9 cellular contexts compared by ENCODE assay signal in the genomic region with DNA sequence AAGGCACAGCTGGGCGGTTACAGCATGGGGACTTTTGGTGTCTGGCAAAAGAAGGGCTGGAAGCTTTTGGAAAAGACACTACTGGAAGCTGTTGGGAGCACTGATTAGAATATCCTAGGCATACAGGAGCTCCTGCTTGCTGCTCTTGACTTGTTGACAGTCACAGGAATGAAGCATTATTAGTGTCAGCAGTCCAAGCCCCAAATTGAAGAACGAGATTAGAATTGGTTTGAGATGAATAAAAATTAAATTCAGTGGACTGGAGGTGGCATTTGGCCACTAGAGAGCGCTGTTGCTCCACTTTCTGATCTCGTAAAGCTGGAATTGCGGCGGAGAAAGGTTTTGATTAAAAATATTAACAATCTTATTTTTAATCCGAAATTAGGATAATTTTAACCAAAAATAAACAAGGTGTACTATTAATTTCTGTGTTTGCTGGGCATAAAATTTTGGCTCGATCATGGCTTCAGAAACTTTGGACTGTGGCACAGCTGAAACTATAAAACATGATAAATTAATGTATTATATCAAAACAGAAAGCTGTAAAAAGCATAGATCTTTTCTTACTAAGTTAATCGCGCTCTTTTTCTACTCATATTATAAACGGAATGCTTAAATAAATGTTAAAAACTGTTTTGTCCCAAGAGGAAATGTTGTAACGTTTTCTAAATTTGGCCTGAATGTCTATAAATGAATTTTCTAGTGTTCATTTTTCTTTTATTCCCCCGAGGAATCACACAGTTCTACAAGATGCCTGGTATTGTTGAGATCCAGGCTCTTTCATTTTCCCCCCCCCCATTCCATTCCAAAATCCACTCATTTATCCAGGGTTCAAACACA. TPM values are rescaled to one million over a fixed set of nuclear protein-coding genes. Genes with fewer than 3 reads are reported as not detected.
DNase-seq lines count a peak whose midpoint lies in the region; ATAC-seq and TF ChIP-seq lines count a peak whose summit lies in the region.
"Had no signal": no experiment of that assay in that cellular context is flagged by ENCODE, and none has a peak within 500 bp of the region (broad histone marks: within the 10 kb centered on the region; RNA-seq: fewer than 3 reads in every experiment).

No MANE protein-coding gene starts in this region.

- 2 to 4% (median 3%) methylated on average over 13 of the region's 13 CpGs for WGBS in heart left ventricle, 4 donors

- no peaks in the 10 kb centered on the region for H3K9me3 ChIP-seq in SJCRH30 (replicated peaks)
- no peaks in the 10 kb centered on the region for H3K9me3 ChIP-seq in heart left ventricle

- H3K27ac ChIP-seq in SJCRH30 (no peak overlapping the region), heart left ventricle (no peak overlapping the region)

- H3K4me3 ChIP-seq in BJ (ENCODE audit: low read depth, low read length), result no peak overlapping the region
- H3K4me3 ChIP-seq in SJCRH30, result no peak overlapping the region
- no peak overlapping the region for H3K4me3 ChIP-seq in heart left ventricle
- H3K4me3 ChIP-seq in skeletal muscle cell (ENCODE audit: low read depth, low read length), result peak overlapping the region; percentile 13

- POLR2A ChIA-PET in BJ (lab: Charles Lee), result no interaction called here

- TF ChIP-seq CTCF in BJ (IDR thresholded peaks at IDR 0.05; ENCODE audit: insufficient read depth, low read depth, low read length) (peak; percentile 69), heart left ventricle (IDR thresholded peaks at IDR 0.05) (peak; percentile 82 to 97 (median 93))

- H3K27me3 Mint-ChIP-seq in activated naive CD4-positive, alpha-beta T cell treated with anti-CD3 and anti-CD28 coated beads for 36 hours (ENCODE audit: low read depth), result peaks cover 68% of the 10 kb centered on the region

- no peaks in the 10 kb centered on the region for H3K36me3 Mint-ChIP-seq in activated naive CD4-positive, alpha-beta T cell treated with anti-CD3 and anti-CD28 coated beads for 36 hours (ENCODE audit: low read depth)

- ATAC-seq in heart left ventricle (no peak), HG03097 (IDR thresholded peaks at IDR 0.05; ENCODE audit: low FRiP score, unreplicated experiment) (no peak)

- H3K27me3 ChIP-seq in BJ (ENCODE audit: control insufficient read depth, insufficient read depth, low read length) (peaks cover 24% of the 10 kb centered on the region), SJCRH30 (no peaks in the 10 kb centered on the region), heart left ventricle (peaks cover 79 to 100% (median 94%) of the 10 kb centered on the region in 9 donors)

- H3K4me1 Mint-ChIP-seq in activated naive CD4-positive, alpha-beta T cell treated with anti-CD3 and anti-CD28 coated beads for 36 hours (ENCODE audit: low read depth), result peaks cover 25% of the 10 kb centered on the region

- DNase-seq in BJ (ENCODE audit: low read depth), result no peak
- peak in 42 of 76 experiments; percentile 7 to 61 (median 29) for DNase-seq in HUDEP-2 (lab: John Stamatoyannopoulos, UW; ENCODE audit: unreplicated experiment in 76 of 76)
- peak; percentile 44 to 75 for DNase-seq in SJCRH30
- DNase-seq in activated naive CD4-positive, alpha-beta T cell treated with anti-CD3 and anti-CD28 coated beads for 36 hours, result peak; percentile 81
- DNase-seq in heart left ventricle, result peak in 3 of 5 donors; percentile 60 to 71 (median 63)
- DNase-seq in skeletal muscle cell (ENCODE audit: low read depth), result no peak
- DNase-seq in H4 (ENCODE audit: low spot score), result no peak

- no peak overlapping the region for H3K27ac Mint-ChIP-seq in activated naive CD4-positive, alpha-beta T cell treated with anti-CD3 and anti-CD28 coated beads for 36 hours

- H3K4me3 Mint-ChIP-seq in activated naive CD4-positive, alpha-beta T cell treated with anti-CD3 and anti-CD28 coated beads for 36 hours, result no peak overlapping the region

- no peak for TF ChIP-seq POLR2A in heart left ventricle (IDR thresholded peaks at IDR 0.05)

- CTCF ChIA-PET in BJ (lab: Yijun Ruan, JAX), result interaction anchor here (0.6 to 9.3 kb wide), 44 partner anchors 9 to 1034 kb away, joined by 3 to 149 read pairs (median 4); partner anchors contain the start of gene HOXD10
- CTCF ChIA-PET in activated naive CD4-positive, alpha-beta T cell treated with anti-CD3 and anti-CD28 coated beads for 36 hours (lab: Charles Lee), result interaction anchor here (0.5 to 4.4 kb wide), 40 partner anchors 9 to 1030 kb away, joined by 3 to 54 read pairs (median 4); partner anchors contain the start of gene HOXD4

- H3K36me3 ChIP-seq in BJ (ENCODE audit: control insufficient read depth, insufficient read depth, low read length) (no peaks in the 10 kb centered on the region; the same call in 1 of the 2 replicates), SJCRH30 (no peaks in the 10 kb centered on the region), heart left ventricle (no peaks in the 10 kb centered on the region)

- H3K4me1 ChIP-seq in SJCRH30 (no peaks in the 10 kb centered on the region), heart left ventricle (peaks cover 4 to 41% (median 22%) of the 10 kb centered on the region in 12 donors)

- intact Hi-C loops in activated naive CD4-positive, alpha-beta T cell treated with anti-CD3 and anti-CD28 coated beads for 36 hours (cut with micrococcal nuclease), result loop anchor here (1.0 kb wide), 5 partner anchors 328 to 1022 kb away; no protein-coding TSS in a partner anchor
- intact Hi-C loops in heart left ventricle (cut with DNase I), result loop anchor here (1.0 to 10.0 kb wide), 13 partner anchors 325 to 1022 kb away; no protein-coding TSS in a partner anchor

- H3K9me3 Mint-ChIP-seq in activated naive CD4-positive, alpha-beta T cell treated with anti-CD3 and anti-CD28 coated beads for 36 hours, result no peaks in the 10 kb centered on the region

RNA-seq across cellular contexts. Expression of gene HOXD8, which starts 2.4 kb away (rescaled TPM):
- polyA plus RNA-seq in BJ (2011; rRNA removed), result 0.86 and 1.7 TPM in 2 replicates
- 0.15 and 0.71 TPM in 2 replicates for polyA minus RNA-seq in BJ (2011; rRNA and poly(A)+ RNA removed)
- total RNA-seq in SJCRH30 (2014; rRNA removed; shearing (Covaris generic)), result 8.6 and 9.9 TPM in 2 replicates
- not detected for total RNA-seq in activated naive CD4-positive, alpha-beta T cell treated with anti-CD3 and anti-CD28 coated beads for 36 hours
- total RNA-seq in heart left ventricle, result 1 to 10 TPM in 3 of 9 donors, under 1 TPM in 6; 0.37 to 1.8 (median 0.59) TPM
- polyA plus RNA-seq in heart left ventricle, result under 1 TPM; 0.21 to 0.42 TPM
- not detected in 2 replicates for total RNA-seq in H4 (2014; rRNA removed; shearing (Covaris generic))

RNA-seq across cellular contexts. Expression of gene HOXD9, which starts 4.6 kb away (rescaled TPM):
- polyA plus RNA-seq in BJ (2011; rRNA removed) (1.7 and 1.8 TPM in 2 replicates), heart left ventricle (under 1 TPM in 1 of 2 donors, not detected in 1; 0.23 TPM)
- 0.38 TPM in 1 of 2 replicates, not detected in the other for polyA minus RNA-seq in BJ (2011; rRNA and poly(A)+ RNA removed)
- total RNA-seq in SJCRH30 (2014; rRNA removed; shearing (Covaris generic)), result 3.9 and 4.4 TPM in 2 replicates
- not detected for total RNA-seq in activated naive CD4-positive, alpha-beta T cell treated with anti-CD3 and anti-CD28 coated beads for 36 hours
- under 1 TPM in 2 of 9 donors, not detected in 7; 0.40 to 0.43 TPM for total RNA-seq in heart left ventricle
- total RNA-seq in H4 (2014; rRNA removed; shearing (Covaris generic)), result 1.1 and 2.1 TPM in 2 replicates
- total RNA-seq: temporal lobe had no signal

RNA-seq across cellular contexts. Expression of gene HOXD10, which starts 10.6 kb away (rescaled TPM):
- polyA plus RNA-seq in BJ (2011; rRNA removed) (11.0 and 12.6 TPM in 2 replicates), heart left ventricle (under 1 TPM in 1 of 2 donors, not detected in 1; 0.03 TPM)
- polyA minus RNA-seq in BJ (2011; rRNA and poly(A)+ RNA removed), result 3.4 and 5.9 TPM in 2 replicates
- total RNA-seq in SJCRH30 (2014; rRNA removed; shearing (Covaris generic)), result 1.3 and 2.2 TPM in 2 replicates
- not detected for total RNA-seq in activated naive CD4-positive, alpha-beta T cell treated with anti-CD3 and anti-CD28 coated beads for 36 hours
- total RNA-seq in heart left ventricle, result under 1 TPM in 1 of 9 donors, not detected in 8; 0.43 TPM
- not detected in 2 replicates for total RNA-seq in H4 (2014; rRNA removed; shearing (Covaris generic))
- total RNA-seq: temporal lobe had no signal

RNA-seq across cellular contexts. Expression of gene HOXD11, which starts 20.1 kb away (rescaled TPM):
- polyA plus RNA-seq in BJ (2011; rRNA removed), result 9.8 and 9.9 TPM in 2 replicates
- 2.1 and 3.4 TPM in 2 replicates for polyA minus RNA-seq in BJ (2011; rRNA and poly(A)+ RNA removed)
- total RNA-seq in SJCRH30 (2014; rRNA removed; shearing (Covaris generic)), result 3.1 and 3.7 TPM in 2 replicates
- total RNA-seq in activated naive CD4-positive, alpha-beta T cell treated with anti-CD3 and anti-CD28 coated beads for 36 hours, result not detected
- total RNA-seq in heart left ventricle, result not detected
- not detected for polyA plus RNA-seq in heart left ventricle
- not detected in 2 replicates for total RNA-seq in H4 (2014; rRNA removed; shearing (Covaris generic))
- total RNA-seq: temporal lobe had no signal

RNA-seq across cellular contexts. Expression of gene HOXD4, which starts 24.2 kb away (rescaled TPM):
- 0.12 and 0.28 TPM in 2 replicates for polyA plus RNA-seq in BJ (2011; rRNA removed)
- polyA minus RNA-seq in BJ (2011; rRNA and poly(A)+ RNA removed), result not detected in 2 replicates
- total RNA-seq in SJCRH30 (2014; rRNA removed; shearing (Covaris generic)), result not detected in 2 replicates
- not detected for total RNA-seq in activated naive CD4-positive, alpha-beta T cell treated with anti-CD3 and anti-CD28 coated beads for 36 hours
- under 1 TPM in 7 of 9 donors, not detected in 2; 0.17 to 0.96 (median 0.42) TPM for total RNA-seq in heart left ventricle
- polyA plus RNA-seq in heart left ventricle, result under 1 TPM; 0.10 to 0.19 TPM
- not detected in 2 replicates for total RNA-seq in H4 (2014; rRNA removed; shearing (Covaris generic))
- total RNA-seq: temporal lobe had no signal

Comparison
In these comparisons a context has a peak if more than half of its experiments do, and no peak if none do; other contexts are left out.
1. DNase-seq: peak in HUDEP-2 (42 of 76), SJCRH30 (2 of 2), activated naive CD4-positive, alpha-beta T cell treated with anti-CD3 and anti-CD28 coated beads for 36 hours (single experiment) and heart left ventricle (3 of 5); none in BJ (single experiment), skeletal muscle cell (single experiment) and H4 (single experiment).